In the genomic region with DNA sequence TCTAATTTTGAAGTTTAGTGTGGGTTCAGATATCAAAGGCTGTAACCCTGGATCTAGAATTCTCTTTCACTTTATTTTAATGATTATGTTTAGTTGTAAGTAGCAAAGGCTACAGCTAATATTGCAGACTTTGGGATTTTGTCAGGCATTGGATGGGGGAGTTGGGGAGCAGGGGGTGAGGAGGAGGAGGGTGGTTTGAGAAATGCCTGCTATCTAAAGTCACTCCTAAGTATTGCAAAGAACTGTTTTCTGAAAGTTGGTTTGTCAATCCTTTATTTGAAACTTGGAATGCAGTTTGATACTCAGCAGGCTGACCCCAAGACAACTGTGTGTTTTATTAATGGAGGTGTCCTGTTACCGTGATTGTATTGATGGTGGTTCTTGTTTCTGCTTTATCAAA, we compare ENCODE assay signal across 9 cellular contexts. TPM values are rescaled to one million over a fixed set of nuclear protein-coding genes. Genes with fewer than 3 reads are reported as not detected.
A peak's percentile ranks its signal among the peaks of the same experiment; 100 is the strongest.
DNase-seq lines count a peak whose midpoint lies in the region; ATAC-seq, FAIRE-seq and TF ChIP-seq lines count a peak whose summit lies in the region.
"Had no signal": no experiment of that assay in that cellular context is flagged by ENCODE, and none has a peak within 500 bp of the region (broad histone marks: within the 10 kb centered on the region; RNA-seq: fewer than 3 reads in every experiment).

No MANE protein-coding gene starts in this region.

- TF ChIP-seq EP300 in ovary (IDR thresholded peaks at IDR 0.05), result no peak

- TF ChIP-seq POLR2A in endothelial cell of umbilical vein (IDR thresholded peaks at IDR 0.05; ENCODE audit: low read depth, low read length), result no peak
- TF ChIP-seq POLR2A in ovary (IDR thresholded peaks at IDR 0.05), result no peak

- H3K4me3 ChIP-seq in OCI-LY7 (ENCODE audit: low read depth, low read length, poor library complexity, severe bottlenecking) (peak overlapping the region; percentile 96), endothelial cell of umbilical vein (replicated peaks in 1 of 3; ENCODE audit: insufficient read depth in 1 of 3, low read depth in 1 of 3, low read length in 3 of 3) (no peak overlapping the region), ovary (peak overlapping the region; percentile 98)

- H3K79me2 ChIP-seq in OCI-LY7 (ENCODE audit: insufficient read depth, low read depth, low read length), result peaks cover 3% of the 10 kb centered on the region; the same call in 1 of the 2 replicates
- no peaks in the 10 kb centered on the region for H3K79me2 ChIP-seq in endothelial cell of umbilical vein (ENCODE audit: control insufficient read depth, insufficient read depth, low read length)

- no peak for FAIRE-seq in endothelial cell of umbilical vein (lab: Jason Lieb, UNC)
- FAIRE-seq: colon had no signal

- no peak overlapping the region for H3K27ac ChIP-seq in OCI-LY7 (ENCODE audit: low read depth, low read length, poor library complexity, severe bottlenecking)
- H3K27ac ChIP-seq in endothelial cell of umbilical vein (ENCODE audit: insufficient read depth, low read depth, low read length), result no peak overlapping the region
- H3K27ac ChIP-seq in ovary, result no peak overlapping the region

- no peak for ATAC-seq in GM21619 (IDR thresholded peaks at IDR 0.05; ENCODE audit: unreplicated experiment)

- no peak for DNase-seq in OCI-LY7 (ENCODE audit: low spot score)
- DNase-seq in endothelial cell of umbilical vein (ENCODE audit: low read depth, low spot score), result no peak
- no peak for DNase-seq in ovary
- no peak for DNase-seq in COLO829 (ENCODE audit: low spot score)
- no peak for DNase-seq in DMS53 treated with DMSO at 0.1 percent for 48 hours (lab: John Stamatoyannopoulos, UW; ENCODE audit: unreplicated experiment)
- no peak for DNase-seq in DMS53 (lab: John Stamatoyannopoulos, UW)

- dilution Hi-C loops in endothelial cell of umbilical vein (cut with MboI; ENCODE audit: extremely low pct_ligation_motif_present, low sequenced_read_pairs), result no loop called here

- CTCF ChIA-PET in OCI-LY7 (lab: Charles Lee; ENCODE audit: unreplicated experiment), result interaction anchor here (0.6 kb wide), 1 partner anchor 352 kb away, joined by 3 read pairs; no protein-coding TSS in a partner anchor
- CTCF ChIA-PET in endothelial cell of umbilical vein (lab: Charles Lee), result interaction anchor here (0.8 to 2.9 kb wide), 3 partner anchors 13 to 161 kb away, joined by 3 to 23 read pairs (median 7); no protein-coding TSS in a partner anchor

- H3K4me1 ChIP-seq in ES-I3 (ENCODE audit: insufficient read depth, low read length) (peaks cover 25% of the 10 kb centered on the region), OCI-LY7 (ENCODE audit: insufficient read depth, low read length, poor library complexity, severe bottlenecking) (peaks cover 16% of the 10 kb centered on the region), endothelial cell of umbilical vein (ENCODE audit: control insufficient read depth, extremely low read depth, insufficient read depth, low read length) (peaks cover 10% of the 10 kb centered on the region), ovary (ENCODE audit: insufficient read depth) (peaks cover 3% of the 10 kb centered on the region)

- H3K9me1 ChIP-seq in endothelial cell of umbilical vein (replicated peaks; ENCODE audit: control insufficient read depth, extremely low read depth, insufficient read depth, low read length), result no peaks in the 10 kb centered on the region

- WGBS in ovary, 3 donors, result 58 to 64% (median 63%) methylated on average over 1 of the region's 1 CpG

- POLR2A ChIA-PET in OCI-LY7 (lab: Charles Lee), result interaction anchor here (0.7 to 1.3 kb wide), 4 partner anchors 16 to 712 kb away, joined by 3 to 4 read pairs (median 3); no protein-coding TSS in a partner anchor
- POLR2A ChIA-PET in endothelial cell of umbilical vein (lab: Charles Lee), result interaction anchor here (0.6 kb wide), 1 partner anchor 219 kb away, joined by 7 read pairs; no protein-coding TSS in a partner anchor

- H3K36me3 ChIP-seq in ES-I3 (ENCODE audit: insufficient read depth, low read length), result peaks cover 5% of the 10 kb centered on the region
- H3K36me3 ChIP-seq in OCI-LY7 (ENCODE audit: insufficient read depth, low read length), result peaks cover 7% of the 10 kb centered on the region
- H3K36me3 ChIP-seq in endothelial cell of umbilical vein (ENCODE audit: control insufficient read depth in 2 of 2, extremely low read depth in 1 of 2, insufficient read depth in 2 of 2, low read length in 2 of 2), result no peaks in the 10 kb centered on the region
- H3K36me3 ChIP-seq in ovary, result no peaks in the 10 kb centered on the region

- intact Hi-C loops in OCI-LY7 (cut with micrococcal nuclease; ENCODE audit: unreplicated experiment) (loop anchor here (2.0 kb wide), 1 partner anchor 317 kb away; no protein-coding TSS in a partner anchor), endothelial cell of umbilical vein (cut with micrococcal nuclease) (loop anchor here (2.0 to 5.0 kb wide), 6 partner anchors 73 to 1349 kb away; partner anchors contain the start of gene MAP10), ovary (cut with DNase I) (no loop called here)

- no peak overlapping the region; the same call in 1 of the 2 replicates for H2AFZ ChIP-seq in OCI-LY7 (ENCODE audit: low read length)
- no peak overlapping the region for H2AFZ ChIP-seq in endothelial cell of umbilical vein (ENCODE audit: low read depth, low read length)

- no peaks in the 10 kb centered on the region for H3K9me3 ChIP-seq in ES-I3 (ENCODE audit: control insufficient read depth, insufficient read depth, low read length)
- no peaks in the 10 kb centered on the region for H3K9me3 ChIP-seq in OCI-LY7 (ENCODE audit: low read length)
- no peaks in the 10 kb centered on the region for H3K9me3 ChIP-seq in endothelial cell of umbilical vein (replicated peaks; ENCODE audit: control insufficient read depth, insufficient read depth, low read length)
- no peaks in the 10 kb centered on the region for H3K9me3 ChIP-seq in ovary

- BruUV-seq in OCI-LY7 (replicated peaks; lab: Mats Ljungman, UMichigan), result no TSS peak
- BruUV-seq in endothelial cell of umbilical vein (replicated peaks; lab: Mats Ljungman, UMichigan), result no TSS peak

- no peaks in the 10 kb centered on the region for H3K27me3 ChIP-seq in endothelial cell of umbilical vein (ENCODE audit: control insufficient read depth in 2 of 2, insufficient read depth in 2 of 2, low read length in 2 of 2)
- H3K27me3 ChIP-seq in ovary, result no peaks in the 10 kb centered on the region

- H3K4me2 ChIP-seq in OCI-LY7 (ENCODE audit: low read length), result peak overlapping the region; percentile 98
- peak overlapping the region; percentile 82 for H3K4me2 ChIP-seq in endothelial cell of umbilical vein (ENCODE audit: insufficient read depth, low read length)

- H4K20me1 ChIP-seq in OCI-LY7 (ENCODE audit: insufficient read depth, low read length) (peaks cover 3% of the 10 kb centered on the region; the same call in 1 of the 2 replicates), endothelial cell of umbilical vein (replicated peaks; ENCODE audit: control insufficient read depth, extremely low read depth, insufficient read depth, low read length) (no peaks in the 10 kb centered on the region)

- H3K9ac ChIP-seq in ES-I3 (ENCODE audit: low read depth, low read length) (peak overlapping the region; percentile 87), endothelial cell of umbilical vein (replicated peaks; ENCODE audit: extremely low read depth, insufficient read depth, low read length) (no peak overlapping the region)

- H3K9me2 ChIP-seq in OCI-LY7 (ENCODE audit: insufficient read depth, low read length), result no peaks in the 10 kb centered on the region

- no peak for TF ChIP-seq CTCF in OCI-LY7 (conservative IDR thresholded peaks at IDR 0.05; ENCODE audit: low read length)
- TF ChIP-seq CTCF in endothelial cell of umbilical vein (IDR thresholded peaks at IDR 0.05; ENCODE audit: extremely low read depth in 1 of 2, insufficient read depth in 1 of 2, low read depth in 1 of 2, low read length in 2 of 2), result no peak
- no peak for TF ChIP-seq CTCF in ovary (IDR thresholded peaks at IDR 0.05)

TF ChIP-seq in endothelial cell of umbilical vein, 7 proteins besides CTCF, POLR2A, EP300 and RAD21:
- TF ChIP-seq EZH2 (IDR thresholded peaks at IDR 0.05; ENCODE audit: borderline replicate concordance, low read depth, low read length, severe bottlenecking) (no peak), GATA2 (IDR thresholded peaks at IDR 0.05; ENCODE audit: insufficient read depth, insufficient read length, low read depth, low read length) (no peak), JUN (IDR thresholded peaks at IDR 0.05; ENCODE audit: borderline replicate concordance, insufficient read depth, insufficient read length, low read depth) (no peak), FOS (IDR thresholded peaks at IDR 0.05; ENCODE audit: borderline replicate concordance, insufficient read depth, low read length) (no peak), POLR2AphosphoS5 (IDR thresholded peaks at IDR 0.05; ENCODE audit: insufficient read depth, low read depth, low read length) (no peak), MYC (IDR thresholded peaks at IDR 0.05; ENCODE audit: low read depth, low read length) (no peak), MAX (IDR thresholded peaks at IDR 0.05; ENCODE audit: insufficient read depth, insufficient read length) (no peak)
TF ChIP-seq in endothelial cell of umbilical vein: peak in this region for 0.

RNA-seq across cellular contexts. Expression of gene NTPCR, which starts 1.2 kb away (rescaled TPM):
- 17.3 and 20.0 TPM in 2 replicates for total RNA-seq in OCI-LY7 (2014; rRNA removed; shearing (Covaris generic))
- total RNA-seq in OCI-LY7 (2022) (39.1 and 47.4 TPM in 2 replicates), endothelial cell of umbilical vein (30.3 and 35.3 TPM in 2 replicates), ovary (10 to 100 TPM; 17.5 to 45.2 (median 37.0) TPM)
- polyA plus RNA-seq in endothelial cell of umbilical vein (12.1 and 13.2 TPM in 2 replicates), ovary (10 to 100 TPM; 37.6 to 46.5 TPM)
- polyA plus RNA-seq in endothelial cell of umbilical vein (2011; cell fraction: cytosol; rRNA removed), result 22.2 and 23.9 TPM in 2 replicates
- polyA plus RNA-seq in endothelial cell of umbilical vein (2011; cell fraction: nucleus; rRNA removed), result 18.4 and 20.3 TPM in 2 replicates
- polyA plus RNA-seq in endothelial cell of umbilical vein (2012), result 49.4 and 53.7 TPM in 2 replicates
- 10.0 and 15.1 TPM in 2 replicates for polyA minus RNA-seq in endothelial cell of umbilical vein
- polyA minus RNA-seq in endothelial cell of umbilical vein (2011; cell fraction: cytosol; rRNA and poly(A)+ RNA removed), result 11.8 TPM
- 11.0 and 12.8 TPM in 2 replicates for polyA minus RNA-seq in endothelial cell of umbilical vein (2011; cell fraction: nucleus; rRNA and poly(A)+ RNA removed)

Comparison
In these comparisons a context has a peak if more than half of its experiments do, and no peak if none do; other contexts are left out.
1. H3K4me3 ChIP-seq: peak in OCI-LY7 (single experiment) and ovary (single experiment); none in endothelial cell of umbilical vein (0 of 3).
2. intact Hi-C loops: an anchor here in OCI-LY7 (2.0 kb wide) and endothelial cell of umbilical vein (2.0 to 5.0 kb wide); none called in ovary.